In the genomic region with DNA sequence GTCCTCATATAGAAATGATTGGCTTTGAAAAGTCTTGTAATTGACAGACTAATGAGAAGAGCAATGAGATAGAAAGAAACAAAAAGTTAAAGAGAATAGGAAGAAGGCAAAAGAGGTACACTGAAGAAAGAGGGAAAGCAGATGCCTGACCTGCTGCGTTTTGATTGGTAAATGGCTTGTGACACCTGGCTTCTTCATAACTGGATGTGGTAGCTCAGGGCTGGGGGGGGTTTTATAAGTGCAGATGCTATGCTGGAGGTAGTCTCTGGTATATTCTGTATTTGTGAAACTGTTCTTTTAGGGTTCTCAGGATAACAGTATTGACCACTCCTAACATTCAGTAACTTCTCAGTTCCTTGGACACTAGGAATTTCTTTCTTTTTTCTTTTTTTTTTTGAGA, we compare ENCODE assay signal across 2 cellular contexts.
TF ChIP-seq lines count a peak whose summit lies in the region.

No MANE protein-coding gene starts in this region.

TF ChIP-seq in SK-N-SH, 30 proteins besides CTCF, POLR2A, EP300 and RAD21 (continued from another document):
- TF ChIP-seq JUND (IDR thresholded peaks at IDR 0.05) (no peak), POLR2AphosphoS5 (IDR thresholded peaks at IDR 0.05; ENCODE audit: low read depth, low read length) (no peak), GABPA (IDR thresholded peaks at IDR 0.05; ENCODE audit: low read depth) (no peak), TEAD4 (IDR thresholded peaks at IDR 0.05; ENCODE audit: borderline replicate concordance, insufficient read depth) (no peak), FOXM1 (IDR thresholded peaks at IDR 0.05; ENCODE audit: low read depth) (no peak), REST (IDR thresholded peaks at IDR 0.05; ENCODE audit: low read depth, low read length) (no peak), SMC3 (IDR thresholded peaks at IDR 0.05; ENCODE audit: low read depth, low read length) (no peak), EZH2phosphoT487 (IDR thresholded peaks at IDR 0.05; ENCODE audit: borderline replicate concordance, low read depth) (no peak), YY1 (IDR thresholded peaks at IDR 0.05; ENCODE audit: low read depth) (no peak), GATA2 (CRISPR knock-in tag; IDR thresholded peaks at IDR 0.05) (no peak), TAF1 (IDR thresholded peaks at IDR 0.05; ENCODE audit: borderline replicate concordance, low read depth, low read length) (no peak), FOSL2 (IDR thresholded peaks at IDR 0.05; ENCODE audit: borderline replicate concordance, low read depth) (no peak)
- TF ChIP-seq, protein P1, sequence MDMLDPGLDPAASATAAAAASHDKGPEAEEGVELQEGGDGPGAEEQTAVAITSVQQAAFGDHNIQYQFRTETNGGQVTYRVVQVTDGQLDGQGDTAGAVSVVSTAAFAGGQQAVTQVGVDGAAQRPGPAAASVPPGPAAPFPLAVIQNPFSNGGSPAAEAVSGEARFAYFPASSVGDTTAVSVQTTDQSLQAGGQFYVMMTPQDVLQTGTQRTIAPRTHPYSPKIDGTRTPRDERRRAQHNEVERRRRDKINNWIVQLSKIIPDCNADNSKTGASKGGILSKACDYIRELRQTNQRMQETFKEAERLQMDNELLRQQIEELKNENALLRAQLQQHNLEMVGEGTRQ (IDR thresholded peaks at IDR 0.05; ENCODE audit: borderline replicate concordance, low read depth, low read length): no peak

TF ChIP-seq in SK-N-SH treated with all-trans-retinoic acid at 6 μM for 48 hours, 23 proteins besides CTCF, POLR2A, EP300 and RAD21 (continued from another document):
- TF ChIP-seq PATZ1 (CRISPR knock-in tag; IDR thresholded peaks at IDR 0.05; ENCODE audit: borderline replicate concordance): no peak
- TF ChIP-seq OSR1 (CRISPR knock-in tag; IDR thresholded peaks at IDR 0.05): no peak
- TF ChIP-seq, protein P2, sequence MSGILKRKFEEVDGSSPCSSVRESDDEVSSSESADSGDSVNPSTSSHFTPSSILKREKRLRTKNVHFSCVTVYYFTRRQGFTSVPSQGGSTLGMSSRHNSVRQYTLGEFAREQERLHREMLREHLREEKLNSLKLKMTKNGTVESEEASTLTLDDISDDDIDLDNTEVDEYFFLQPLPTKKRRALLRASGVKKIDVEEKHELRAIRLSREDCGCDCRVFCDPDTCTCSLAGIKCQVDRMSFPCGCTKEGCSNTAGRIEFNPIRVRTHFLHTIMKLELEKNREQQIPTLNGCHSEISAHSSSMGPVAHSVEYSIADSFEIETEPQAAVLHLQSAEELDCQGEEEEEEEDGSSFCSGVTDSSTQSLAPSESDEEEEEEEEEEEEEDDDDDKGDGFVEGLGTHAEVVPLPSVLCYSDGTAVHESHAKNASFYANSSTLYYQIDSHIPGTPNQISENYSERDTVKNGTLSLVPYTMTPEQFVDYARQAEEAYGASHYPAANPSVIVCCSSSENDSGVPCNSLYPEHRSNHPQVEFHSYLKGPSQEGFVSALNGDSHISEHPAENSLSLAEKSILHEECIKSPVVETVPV (CRISPR knock-in tag; IDR thresholded peaks at IDR 0.05): no peak
- no peak for TF ChIP-seq ZNF8 (CRISPR knock-in tag; IDR thresholded peaks at IDR 0.05)
- TF ChIP-seq, protein P3, sequence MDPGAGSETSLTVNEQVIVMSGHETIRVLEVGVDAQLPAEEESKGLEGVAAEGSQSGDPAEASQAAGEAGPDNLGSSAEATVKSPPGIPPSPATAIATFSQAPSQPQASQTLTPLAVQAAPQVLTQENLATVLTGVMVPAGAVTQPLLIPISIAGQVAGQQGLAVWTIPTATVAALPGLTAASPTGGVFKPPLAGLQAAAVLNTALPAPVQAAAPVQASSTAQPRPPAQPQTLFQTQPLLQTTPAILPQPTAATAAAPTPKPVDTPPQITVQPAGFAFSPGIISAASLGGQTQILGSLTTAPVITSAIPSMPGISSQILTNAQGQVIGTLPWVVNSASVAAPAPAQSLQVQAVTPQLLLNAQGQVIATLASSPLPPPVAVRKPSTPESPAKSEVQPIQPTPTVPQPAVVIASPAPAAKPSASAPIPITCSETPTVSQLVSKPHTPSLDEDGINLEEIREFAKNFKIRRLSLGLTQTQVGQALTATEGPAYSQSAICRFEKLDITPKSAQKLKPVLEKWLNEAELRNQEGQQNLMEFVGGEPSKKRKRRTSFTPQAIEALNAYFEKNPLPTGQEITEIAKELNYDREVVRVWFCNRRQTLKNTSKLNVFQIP (CRISPR knock-in tag; IDR thresholded peaks at IDR 0.05; ENCODE audit: borderline replicate concordance, low read depth): no peak
- TF ChIP-seq ISL1 (CRISPR knock-in tag; IDR thresholded peaks at IDR 0.05): no peak
- no peak for TF ChIP-seq GLIS3 (CRISPR knock-in tag; IDR thresholded peaks at IDR 0.05)
- TF ChIP-seq CREB5 (CRISPR knock-in tag; IDR thresholded peaks at IDR 0.05; ENCODE audit: low read depth): no peak
- TF ChIP-seq ZNF70 (CRISPR knock-in tag; IDR thresholded peaks at IDR 0.05): no peak
- no peak for TF ChIP-seq ZNF565 (CRISPR knock-in tag; conservative IDR thresholded peaks at IDR 0.05; ENCODE audit: low read depth)
- no peak for TF ChIP-seq PPARA (CRISPR knock-in tag; IDR thresholded peaks at IDR 0.05; ENCODE audit: borderline replicate concordance)
